ENCODE assay signal across 1 cellular context in the genomic region with DNA sequence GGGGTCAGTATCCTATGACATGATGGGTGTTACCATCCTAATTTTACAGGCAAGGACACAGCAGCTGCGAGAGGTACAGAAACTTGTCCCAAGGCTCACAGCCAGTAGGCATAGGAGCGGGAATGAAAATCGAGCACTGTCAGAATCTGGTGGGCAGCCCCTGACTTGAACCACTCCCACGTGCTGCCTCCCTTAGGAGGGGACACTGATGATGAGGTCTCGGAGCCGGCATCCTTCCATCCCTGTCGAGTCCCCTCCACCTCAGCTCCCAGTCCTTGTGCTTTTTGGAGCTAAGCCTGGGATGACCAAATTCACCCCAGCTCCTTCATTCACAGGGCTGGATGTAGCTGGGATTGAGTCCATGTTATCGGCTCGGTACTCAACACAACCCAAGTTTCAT.
TF ChIP-seq lines count a peak whose summit lies in the region.

No MANE protein-coding gene starts in this region.

TF ChIP-seq in H1, 55 proteins besides CTCF, POLR2A, EP300 and RAD21:
- TF ChIP-seq EZH2 (IDR thresholded peaks at IDR 0.05; ENCODE audit: low read depth, low read length, severe bottlenecking) (no peak), BCL11A (IDR thresholded peaks at IDR 0.05; ENCODE audit: low read depth in 2 of 2, low read length in 2 of 2) (no peak), CEBPB (IDR thresholded peaks at IDR 0.05; ENCODE audit: low read depth, low read length) (no peak), YY1 (IDR thresholded peaks at IDR 0.05; ENCODE audit: low read depth, low read length) (no peak), JUND (IDR thresholded peaks at IDR 0.05; ENCODE audit: low read length) (no peak), ASH2L (IDR thresholded peaks at IDR 0.05; ENCODE audit: low read length) (no peak), KDM1A (IDR thresholded peaks at IDR 0.05; ENCODE audit: borderline replicate concordance, low read length) (no peak), SAP30 (IDR thresholded peaks at IDR 0.05; ENCODE audit: insufficient read depth, insufficient replicate concordance, low read length) (no peak), ATF3 (IDR thresholded peaks at IDR 0.05; ENCODE audit: insufficient read depth, low read depth, low read length) (no peak), POU5F1 (IDR thresholded peaks at IDR 0.05; ENCODE audit: low read depth, low read length) (no peak), BACH1 (IDR thresholded peaks at IDR 0.05; ENCODE audit: low read length) (no peak), RFX5 (IDR thresholded peaks at IDR 0.05; ENCODE audit: borderline replicate concordance, low read depth, low read length) (no peak), TAF1 (IDR thresholded peaks at IDR 0.05; ENCODE audit: low read depth, low read length) (no peak), PHF8 (conservative IDR thresholded peaks at IDR 0.05; ENCODE audit: low read depth, low read length) (no peak), SRF (IDR thresholded peaks at IDR 0.05; ENCODE audit: low read depth, low read length) (no peak)
TF ChIP-seq in H1: peak in this region for 0.
